In the genomic region with DNA sequence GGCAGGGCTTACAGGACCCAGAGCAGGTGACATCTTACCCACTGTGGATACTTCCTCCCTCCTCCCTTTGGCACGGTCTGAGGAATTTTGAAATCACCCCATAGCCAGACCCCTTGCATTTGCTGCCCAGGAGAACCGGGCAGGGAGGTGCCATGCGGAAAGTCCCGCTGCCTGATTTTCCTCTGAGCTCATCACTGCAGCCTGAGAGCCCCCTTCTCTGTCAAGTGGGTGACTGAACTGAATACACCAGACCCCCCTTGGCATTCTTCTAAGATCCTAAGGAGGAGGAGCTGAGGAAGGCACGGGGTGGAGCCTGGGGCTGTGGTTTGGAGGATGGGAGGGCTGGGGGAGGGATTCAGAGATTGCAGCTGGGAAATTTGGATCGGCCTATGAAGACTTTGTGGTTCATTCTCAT, we compare ENCODE assay signal across 11 cellular contexts.
A peak's percentile ranks its signal among the peaks of the same experiment; 100 is the strongest.
DNase-seq lines count a peak whose midpoint lies in the region; ATAC-seq lines count a peak whose summit lies in the region.
"Had no signal": no experiment of that assay in that cellular context is flagged by ENCODE, and none has a peak within 500 bp of the region (broad histone marks: within the 10 kb centered on the region; RNA-seq: fewer than 3 reads in every experiment).

No MANE protein-coding gene starts in this region.

- H3K27ac ChIP-seq in GM23248, result peak overlapping the region; percentile 23; the same call in 1 of the 2 replicates

- H2AFZ ChIP-seq in GM23248, result no peak overlapping the region

- in situ Hi-C loops in GM23248 (cut with MboI), result no loop called here

- H3F3A ChIP-seq in GM23248 (ENCODE audit: insufficient read depth), result peaks cover 69% of the 10 kb centered on the region

- peaks cover 7% of the 10 kb centered on the region; the same call in 1 of the 2 replicates for H4K20me1 ChIP-seq in GM23248 (ENCODE audit: insufficient read depth)

- H3K9me3 ChIP-seq in GM23248 (ENCODE audit: low read depth), result no peaks in the 10 kb centered on the region
- H3K9me3 ChIP-seq in skeletal muscle satellite cell (replicated peaks; ENCODE audit: low read length), result no peaks in the 10 kb centered on the region

- H3K4me1 ChIP-seq in GM23248 (ENCODE audit: insufficient read depth) (peaks cover 65% of the 10 kb centered on the region), skeletal muscle satellite cell (ENCODE audit: control insufficient read depth, insufficient read depth, low read length) (peaks cover 52% of the 10 kb centered on the region)

- H3K4me2 ChIP-seq in GM23248 (ENCODE audit: unreplicated experiment) (peak overlapping the region; percentile 42), skeletal muscle satellite cell (ENCODE audit: low read length) (peak overlapping the region; percentile 29)

- H3K27me3 ChIP-seq in GM23248 (replicated peaks; ENCODE audit: insufficient read depth) (no peaks in the 10 kb centered on the region), skeletal muscle satellite cell (ENCODE audit: control insufficient read depth, insufficient read depth, low read length) (no peaks in the 10 kb centered on the region)

- peak; percentile 20 for DNase-seq in GM23248
- peak; percentile 56 for DNase-seq in T1000 (lab: John Stamatoyannopoulos, UW)
- peak; percentile 75 for DNase-seq in foreskin melanocyte
- DNase-seq in NCI-H69 (lab: John Stamatoyannopoulos, UW), result no peak
- no peak for DNase-seq in activated CD8-positive, alpha-beta memory T cell treated with anti-CD3 and anti-CD28 coated beads for 24 hours
- DNase-seq: activated CD4-positive, alpha-beta T cell treated with anti-CD3 and anti-CD28 coated beads, Interleukin-2, amount 50 U/mL, for 1 hour; DMS79 treated with DMSO at 0.1 percent for 48 hours; retina had no signal

- H3K36me3 ChIP-seq in GM23248 (ENCODE audit: low read depth) (peaks cover 5% of the 10 kb centered on the region; the same call in 1 of the 2 replicates), skeletal muscle satellite cell (ENCODE audit: insufficient read depth, low read length) (peaks cover 19% of the 10 kb centered on the region)

- H3K9me2 ChIP-seq in GM23248 (ENCODE audit: insufficient read depth), result no peaks in the 10 kb centered on the region

- peaks cover 100% of the 10 kb centered on the region for H3K79me2 ChIP-seq in GM23248 (ENCODE audit: insufficient read depth)

- 85% methylated on average over 6 of the region's 6 CpGs for WGBS in GM23248 (ENCODE audit: low coverage in 1 of 2, low lambda C conversion rate in 2 of 2, missing lambda C conversion rate in 2 of 2), 2 experiments

- H3K4me3 ChIP-seq in GM23248 (0 out of 2 replicates have a peak overlapping the region, but pooled peaks have one; percentile 24), skeletal muscle satellite cell (ENCODE audit: low read length) (no peak overlapping the region)

- H3K9ac ChIP-seq in GM23248 (peak overlapping the region; percentile 19), skeletal muscle satellite cell (ENCODE audit: low read depth, low read length) (no peak overlapping the region)

- no peak for ATAC-seq in HG03097 (IDR thresholded peaks at IDR 0.05; ENCODE audit: low FRiP score, unreplicated experiment)
- ATAC-seq in GM18861 (IDR thresholded peaks at IDR 0.05; ENCODE audit: unreplicated experiment), result no peak

Comparison
In these comparisons a context has a peak if more than half of its experiments do, and no peak if none do; other contexts are left out.
1. DNase-seq: peak in GM23248 (single experiment), T1000 (single experiment) and foreskin melanocyte (single experiment); none in NCI-H69 (single experiment) and activated CD8-positive, alpha-beta memory T cell treated with anti-CD3 and anti-CD28 coated beads for 24 hours (single experiment).